Comparison of ENCODE assay signal across 1 cellular context in genomic region chr3:170448530-170449110, GRCh38.
TF ChIP-seq lines count a peak whose summit lies in the region.

No MANE protein-coding gene starts in this region.

TF ChIP-seq in IMR-90, 13 proteins besides CTCF, POLR2A, EP300 and RAD21:
- no peak for TF ChIP-seq RCOR1 (IDR thresholded peaks at IDR 0.05; ENCODE audit: insufficient replicate concordance, low read length)
- TF ChIP-seq CHD1 (IDR thresholded peaks at IDR 0.05; ENCODE audit: low read depth, low read length): no peak
- no peak for TF ChIP-seq BHLHE40 (IDR thresholded peaks at IDR 0.05; ENCODE audit: low read depth, low read length)
- TF ChIP-seq SMC3 (IDR thresholded peaks at IDR 0.05; ENCODE audit: low read depth, low read length): no peak
- no peak for TF ChIP-seq USF2 (IDR thresholded peaks at IDR 0.05; ENCODE audit: low read depth, low read length)
- TF ChIP-seq ELK1 (IDR thresholded peaks at IDR 0.05; ENCODE audit: borderline replicate concordance, low read depth, low read length): no peak
- no peak for TF ChIP-seq MAFK (IDR thresholded peaks at IDR 0.05; ENCODE audit: low read depth, low read length)
- TF ChIP-seq MXI1 (IDR thresholded peaks at IDR 0.05; ENCODE audit: borderline replicate concordance, low read depth, low read length): no peak
- no peak for TF ChIP-seq FOS (IDR thresholded peaks at IDR 0.05; ENCODE audit: low read depth, low read length)
- TF ChIP-seq MAZ (IDR thresholded peaks at IDR 0.05; ENCODE audit: borderline replicate concordance, low read depth, low read length): no peak
- no peak for TF ChIP-seq RFX5 (IDR thresholded peaks at IDR 0.05; ENCODE audit: low read depth, low read length)
TF ChIP-seq in IMR-90: peak in this region for 0.
